In genomic region chr5:175748650-175749049, GRCh38 we compare ENCODE assay signal across 24 cellular contexts.
"Had no signal": no experiment of that assay in that cellular context is flagged by ENCODE, and none has a peak within 500 bp of the region (broad histone marks: within the 10 kb centered on the region; RNA-seq: fewer than 3 reads in every experiment).

No MANE protein-coding gene starts in this region.

- DNase-seq: effector memory CD4-positive, alpha-beta T cell; foreskin keratinocyte; heart left ventricle; immature natural killer cell; left lung; mesenchymal stem cell; mucosa of descending colon; naive B cell; right lobe of liver; small intestine; stimulated activated CD4-positive, alpha-beta T cell treated with anti-CD3 and anti-CD28 coated beads, Interleukin-12 subunit alpha, Interleukin-12 subunit beta, amount 100 ng/mL, for 4 hours; stimulated activated CD4-positive, alpha-beta T cell treated with anti-CD3 and anti-CD28 coated beads, Interleukin-1b, Interleukin-23, amount 100 ng/mL, for 48 hours; stimulated activated CD4-positive, alpha-beta T cell treated with anti-CD3 and anti-CD28 coated beads, Interleukin-4, amount 100 ng/mL, for 1 hour; stimulated activated CD8-positive, alpha-beta memory T cell treated with anti-CD3 and anti-CD28 coated beads, Interleukin-4, amount 100 ng/mL, for 48 hours; stimulated activated naive CD4-positive, alpha-beta T cell; stimulated activated naive CD8-positive, alpha-beta T cell treated with anti-CD3 and anti-CD28 coated beads, Interleukin-15, amount 100 ng/mL, for 72 hours; transverse colon; upper lobe of right lung had no signal

- H3K36me3 Mint-ChIP-seq: immature natural killer cell; mesothelial cell of epicardium; naive B cell; natural killer cell treated with Interleukin-12 subunit alpha and Interleukin-12 subunit beta and Interleukin-15 and Interleukin-18, amount 100 ng/mL, for 72 hours had no signal

- H3K4me3 Mint-ChIP-seq: dendritic cell treated with granulocyte-macrophage colony-stimulating factor and Interleukin-4, amounts not matched to agents 40 ng/mL and 50 ng/mL, for 4 days; immature natural killer cell; mesothelial cell of epicardium; naive B cell; natural killer cell treated with Interleukin-12 subunit alpha and Interleukin-12 subunit beta and Interleukin-15 and Interleukin-18, amount 100 ng/mL, for 72 hours; neural crest cell; stimulated activated naive CD8-positive, alpha-beta T cell treated with anti-CD3 and anti-CD28 coated beads, Interleukin-15, amount 100 ng/mL, for 72 hours had no signal

- H3K9me3 Mint-ChIP-seq: dendritic cell treated with granulocyte-macrophage colony-stimulating factor and Interleukin-4, amounts not matched to agents 40 ng/mL and 50 ng/mL, for 4 days; immature natural killer cell; mesothelial cell of epicardium; natural killer cell treated with Interleukin-12 subunit alpha and Interleukin-12 subunit beta and Interleukin-15 and Interleukin-18, amount 100 ng/mL, for 72 hours; neural crest cell; stimulated activated naive CD8-positive, alpha-beta T cell treated with anti-CD3 and anti-CD28 coated beads, Interleukin-15, amount 100 ng/mL, for 72 hours had no signal

- H3K27ac Mint-ChIP-seq: dendritic cell treated with granulocyte-macrophage colony-stimulating factor and Interleukin-4, amounts not matched to agents 40 ng/mL and 50 ng/mL, for 4 days; immature natural killer cell; mesothelial cell of epicardium; natural killer cell treated with Interleukin-12 subunit alpha and Interleukin-12 subunit beta and Interleukin-15 and Interleukin-18, amount 100 ng/mL, for 72 hours; progenitor cell of endocrine pancreas; stimulated activated naive CD8-positive, alpha-beta T cell treated with anti-CD3 and anti-CD28 coated beads, Interleukin-15, amount 100 ng/mL, for 72 hours had no signal

- ATAC-seq: foreskin keratinocyte; gastroesophageal sphincter; heart left ventricle; left lung; mucosa of descending colon; natural killer cell treated with Interleukin-12 subunit alpha and Interleukin-12 subunit beta and Interleukin-15 and Interleukin-18, amount 100 ng/mL, for 72 hours; right lobe of liver; stimulated activated naive CD8-positive, alpha-beta T cell treated with anti-CD3 and anti-CD28 coated beads, Interleukin-15, amount 100 ng/mL, for 72 hours; upper lobe of right lung had no signal

- H3K4me1 Mint-ChIP-seq: immature natural killer cell, naive B cell had no signal
